Comparison of ENCODE assay signal across 1 cellular context in genomic region chr9:34665109-34665380, GRCh38.
A peak's percentile ranks its signal among the peaks of the same experiment; 100 is the strongest.
TF ChIP-seq lines count a peak whose summit lies in the region.

No MANE protein-coding gene starts in this region.

TF ChIP-seq in HepG2, 621 proteins besides CTCF, POLR2A, EP300 and RAD21 (continued from another document and continues in another):
- TF ChIP-seq ZBTB4 (CRISPR knock-in tag; IDR thresholded peaks at IDR 0.05; ENCODE audit: borderline replicate concordance) = no peak
- TF ChIP-seq SALL1 (CRISPR knock-in tag; IDR thresholded peaks at IDR 0.05) = peak; percentile 14; the same call in 1 of the 2 replicates
- TF ChIP-seq PBX2 (CRISPR knock-in tag; IDR thresholded peaks at IDR 0.05) = no peak
- TF ChIP-seq HNRNPK (IDR thresholded peaks at IDR 0.05; ENCODE audit: low read depth, low read length, poor library complexity, severe bottlenecking) = no peak
- no peak for TF ChIP-seq MAF1 (CRISPR knock-in tag; IDR thresholded peaks at IDR 0.05; ENCODE audit: borderline replicate concordance)
- no peak for TF ChIP-seq ATM (IDR thresholded peaks at IDR 0.05; ENCODE audit: borderline replicate concordance)
- no peak for TF ChIP-seq KDM6A (CRISPR knock-in tag; IDR thresholded peaks at IDR 0.05; ENCODE audit: low read depth)
- no peak for TF ChIP-seq RARA (CRISPR knock-in tag; IDR thresholded peaks at IDR 0.05)
- 0 out of 2 replicates have a peak, but pooled peaks have one; percentile 27 for TF ChIP-seq ZFY (CRISPR knock-in tag; IDR thresholded peaks at IDR 0.05)
- TF ChIP-seq MED13 (CRISPR knock-in tag; IDR thresholded peaks at IDR 0.05) = no peak
- no peak for TF ChIP-seq LRRFIP1 (CRISPR knock-in tag; conservative IDR thresholded peaks at IDR 0.05)
- TF ChIP-seq SMYD3 (CRISPR knock-in tag; IDR thresholded peaks at IDR 0.05) = no peak
- TF ChIP-seq HCFC1 (IDR thresholded peaks at IDR 0.05; ENCODE audit: low read depth, low read length) = no peak
- no peak for TF ChIP-seq REPIN1 (CRISPR knock-in tag; IDR thresholded peaks at IDR 0.05; ENCODE audit: borderline replicate concordance, low read depth)
- TF ChIP-seq KMT2A (CRISPR knock-in tag; IDR thresholded peaks at IDR 0.05) = no peak
- TF ChIP-seq SSRP1 (CRISPR knock-in tag; IDR thresholded peaks at IDR 0.05) = no peak
- 0 out of 2 replicates have a peak, but pooled peaks have one; percentile 30 for TF ChIP-seq PHF20 (CRISPR knock-in tag; IDR thresholded peaks at IDR 0.05)
- TF ChIP-seq MXD4 (CRISPR knock-in tag; IDR thresholded peaks at IDR 0.05) = no peak
- no peak for TF ChIP-seq ZNF10 (CRISPR knock-in tag; IDR thresholded peaks at IDR 0.05; ENCODE audit: borderline replicate concordance, low read depth)
- TF ChIP-seq NFKBIZ (CRISPR knock-in tag; IDR thresholded peaks at IDR 0.05) = no peak
- no peak for TF ChIP-seq SP1 (IDR thresholded peaks at IDR 0.05)
- no peak for TF ChIP-seq SP1 (CRISPR knock-in tag; IDR thresholded peaks at IDR 0.05)
- peak; percentile 51; the same call in 1 of the 2 replicates for TF ChIP-seq MXD3 (CRISPR knock-in tag; IDR thresholded peaks at IDR 0.05)
- TF ChIP-seq ZNF646 (CRISPR knock-in tag; IDR thresholded peaks at IDR 0.05) = no peak
- no peak for TF ChIP-seq ZNF691 (CRISPR knock-in tag; IDR thresholded peaks at IDR 0.05; ENCODE audit: borderline replicate concordance, low read depth)
- TF ChIP-seq ZFX (CRISPR knock-in tag; IDR thresholded peaks at IDR 0.05; ENCODE audit: low read depth) = peak; percentile 37; the same call in 1 of the 2 replicates
- TF ChIP-seq THAP11 (CRISPR knock-in tag; IDR thresholded peaks at IDR 0.05) = 0 out of 2 replicates have a peak, but pooled peaks have one; percentile 21
- TF ChIP-seq ZNF800 (CRISPR knock-in tag; IDR thresholded peaks at IDR 0.05) = no peak
- no peak for TF ChIP-seq CC2D1A (CRISPR knock-in tag; IDR thresholded peaks at IDR 0.05)
- no peak for TF ChIP-seq AHR (CRISPR knock-in tag; IDR thresholded peaks at IDR 0.05)
- TF ChIP-seq ZMYM2 (CRISPR knock-in tag; IDR thresholded peaks at IDR 0.05) = 0 out of 2 replicates have a peak, but pooled peaks have one; percentile 17
- TF ChIP-seq TOE1 (CRISPR knock-in tag; IDR thresholded peaks at IDR 0.05) = no peak
- TF ChIP-seq KDM3A (CRISPR knock-in tag; IDR thresholded peaks at IDR 0.05; ENCODE audit: low read depth) = 0 out of 2 replicates have a peak, but pooled peaks have one; percentile 21
- no peak for TF ChIP-seq IKZF1 (IDR thresholded peaks at IDR 0.05)
- no peak for TF ChIP-seq TRAFD1 (CRISPR knock-in tag; IDR thresholded peaks at IDR 0.05; ENCODE audit: borderline replicate concordance)
- TF ChIP-seq PHF8 (CRISPR knock-in tag; IDR thresholded peaks at IDR 0.05) = no peak
- no peak for TF ChIP-seq KAT7 (CRISPR knock-in tag; IDR thresholded peaks at IDR 0.05; ENCODE audit: borderline replicate concordance)
- no peak for TF ChIP-seq ZNF547 (CRISPR knock-in tag; IDR thresholded peaks at IDR 0.05)
- no peak for TF ChIP-seq NFYC (CRISPR knock-in tag; IDR thresholded peaks at IDR 0.05)
- TF ChIP-seq RFXANK (CRISPR knock-in tag; IDR thresholded peaks at IDR 0.05) = no peak
- no peak for TF ChIP-seq ZNF143 (CRISPR knock-in tag; IDR thresholded peaks at IDR 0.05)
- no peak for TF ChIP-seq ZNF780A (CRISPR knock-in tag; IDR thresholded peaks at IDR 0.05)
